ENCODE assay signal across 15 cellular contexts in genomic region chr5:159550951-159551350, GRCh38.
"Had no signal": no experiment of that assay in that cellular context is flagged by ENCODE, and none has a peak within 500 bp of the region (broad histone marks: within the 10 kb centered on the region; RNA-seq: fewer than 3 reads in every experiment).

No MANE protein-coding gene starts in this region.

- DNase-seq: cortex of kidney; effector memory CD4-positive, alpha-beta T cell; glutamatergic neuron; islet precursor cell; mammary epithelial cell; mucosa of descending colon; natural killer cell; sigmoid colon; small intestine; stimulated activated CD4-positive, alpha-beta T cell treated with anti-CD3 and anti-CD28 coated beads, Interleukin-12 subunit alpha, Interleukin-12 subunit beta, amount 100 ng/mL, for 4 hours; stimulated activated naive CD4-positive, alpha-beta T cell treated with Interleukin-2 at 50 U/mL for 16 hours had no signal

- H3K4me3 ChIP-seq: gastroesophageal sphincter, mucosa of descending colon, right atrium auricular region, sigmoid colon had no signal

- ATAC-seq: esophagus mucosa, gastroesophageal sphincter, left lobe of liver, mucosa of descending colon, natural killer cell had no signal
